Comparison of ENCODE assay signal across 16 cellular contexts in genomic region chr1:109782514-109782913, GRCh38. TPM values are rescaled to one million over a fixed set of nuclear protein-coding genes. Genes with fewer than 3 reads are reported as not detected.
DNase-seq lines count a peak whose midpoint lies in the region; ATAC-seq and TF ChIP-seq lines count a peak whose summit lies in the region.
"Had no signal": no experiment of that assay in that cellular context is flagged by ENCODE, and none has a peak within 500 bp of the region (broad histone marks: within the 10 kb centered on the region; RNA-seq: fewer than 3 reads in every experiment).

No MANE protein-coding gene starts in this region.

- H3K4me3 ChIP-seq in RWPE2 (ENCODE audit: severe bottlenecking): no peak overlapping the region
- H3K4me3 ChIP-seq in tibial artery: no peak overlapping the region
- H3K4me3 ChIP-seq: cardiac muscle cell had no signal

- H3K27me3 ChIP-seq in RWPE2 (ENCODE audit: insufficient read depth, poor library complexity, severe bottlenecking): no peaks in the 10 kb centered on the region
- no peaks in the 10 kb centered on the region for H3K27me3 ChIP-seq in tibial artery
- H3K27me3 ChIP-seq: cardiac muscle cell had no signal

- no peaks in the 10 kb centered on the region for H3K36me3 ChIP-seq in RWPE2 (ENCODE audit: low read depth)
- no peaks in the 10 kb centered on the region for H3K36me3 ChIP-seq in tibial artery
- H3K36me3 ChIP-seq: cardiac muscle cell had no signal

- H3K27ac ChIP-seq in RWPE2 (ENCODE audit: poor library complexity, severe bottlenecking): peak overlapping the region; percentile 15
- H3K27ac ChIP-seq in tibial artery: peak overlapping the region; percentile 73
- H3K27ac ChIP-seq: 22Rv1 had no signal

- H3K9me3 ChIP-seq in RWPE2 (ENCODE audit: severe bottlenecking) (no peaks in the 10 kb centered on the region), tibial artery (no peaks in the 10 kb centered on the region)

- TF ChIP-seq CTCF in RWPE2 (IDR thresholded peaks at IDR 0.05; ENCODE audit: poor library complexity, severe bottlenecking) (no peak), tibial artery (IDR thresholded peaks at IDR 0.05) (no peak)

- ATAC-seq in RWPE2 (ENCODE audit: low read depth) (no peak), GM21825 (IDR thresholded peaks at IDR 0.05; ENCODE audit: unreplicated experiment) (no peak), esophagus mucosa (no peak)
- ATAC-seq: activated T-helper 17 cell treated with anti-CD3 and anti-CD28 coated beads, Interleukin-2, amount 50 U/mL, for 72 hours; T-cell had no signal

- peak; percentile 15 for DNase-seq in DMS153 (lab: John Stamatoyannopoulos, UW)
- no peak for DNase-seq in DMS153 treated with DMSO at 0.1 percent for 48 hours (lab: John Stamatoyannopoulos, UW; ENCODE audit: unreplicated experiment)
- DNase-seq in RWPE2 (ENCODE audit: low spot score): no peak
- peak; percentile 54 for DNase-seq in iris pigment epithelial cell (ENCODE audit: low read depth)
- DNase-seq in tibial artery: peak in 1 of 2 donors; percentile 66
- DNase-seq in SKM-1 (lab: John Stamatoyannopoulos, UW; ENCODE audit: unreplicated experiment): no peak
- DNase-seq: activated CD4-positive, alpha-beta T cell treated with anti-CD3 and anti-CD28 coated beads for 4 hours; NCI-H1105 treated with DMSO at 0.1 percent for 48 hours; substantia nigra; T-cell had no signal

- intact Hi-C loops in tibial artery (cut with DNase I; ENCODE audit: low total_unique reads): no loop called here

- H3K4me1 ChIP-seq in RWPE2 (ENCODE audit: insufficient read depth, poor library complexity, severe bottlenecking): peaks cover 28% of the 10 kb centered on the region
- peaks cover 0 to 50% (median 38%) of the 10 kb centered on the region in 4 donors for H3K4me1 ChIP-seq in tibial artery

RNA-seq across cellular contexts. Expression of gene EPS8L3, which starts 18.8 kb away (rescaled TPM):
- not detected for total RNA-seq in esophagus mucosa
- total RNA-seq: activated T-helper 17 cell treated with anti-CD3 and anti-CD28 coated beads, Interleukin-2, amount 50 U/mL, for 72 hours; cardiac muscle cell; epithelial cell of proximal tubule had no signal

RNA-seq across cellular contexts. Expression of gene GSTM3, which starts 41.7 kb away (rescaled TPM):
- 19.4 TPM for total RNA-seq in esophagus mucosa

Comparison
In these comparisons a context has a peak if more than half of its experiments do, and no peak if none do; other contexts are left out.
1. DNase-seq: peak in DMS153 (single experiment) and iris pigment epithelial cell (single experiment); none in DMS153 treated with DMSO at 0.1 percent for 48 hours (single experiment), RWPE2 (single experiment) and SKM-1 (single experiment).